20 cellular contexts compared by ENCODE assay signal in genomic region chr5:98524796-98525195, GRCh38.
"Had no signal": no experiment of that assay in that cellular context is flagged by ENCODE, and none has a peak within 500 bp of the region (broad histone marks: within the 10 kb centered on the region; RNA-seq: fewer than 3 reads in every experiment).

No MANE protein-coding gene starts in this region.

- ATAC-seq: HepG2, SK-N-SH treated with all-trans-retinoic acid at 6 μM for 48 hours had no signal

- DNase-seq: IMR-90, Kasumi-1, KG1, MM.1S, MV-4-11, NCI-H1048, NCI-H1105, NCI-H1417, NCI-H1436 treated with DMSO at 0.1 percent for 48 hours, NCI-H1694, NCI-H187 treated with DMSO at 0.1 percent for 48 hours, NCI-H2029 treated with DMSO at 0.1 percent for 48 hours, NCI-H2227 treated with DMSO at 0.1 percent for 48 hours, NCI-H524, NCI-H526 treated with DMSO at 0.1 percent for 48 hours, NCI-H774, SHP77 had no signal

- H3K27ac ChIP-seq: RWPE1 had no signal
